ENCODE assay signal across 28 cellular contexts in the genomic region with DNA sequence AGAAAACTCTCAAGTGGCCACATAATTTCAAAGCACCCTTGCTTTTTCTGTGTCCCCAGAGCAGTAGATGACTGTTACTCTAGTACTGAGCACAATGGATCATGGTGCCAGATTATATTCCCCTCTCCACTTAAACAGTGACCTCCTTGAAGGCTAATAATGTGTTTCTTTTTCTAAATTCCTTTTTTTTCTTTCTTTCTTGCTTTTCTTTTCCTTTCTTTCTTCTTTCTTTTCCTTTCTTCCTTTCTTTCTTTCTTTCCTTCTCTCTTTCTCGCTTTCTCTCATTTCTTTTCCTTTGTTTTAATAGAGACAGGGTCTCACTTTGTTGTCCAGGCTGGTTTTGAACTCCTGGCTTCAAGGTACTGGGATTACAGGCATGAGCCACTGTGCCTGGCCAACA. TPM values are rescaled to one million over a fixed set of nuclear protein-coding genes. Genes with fewer than 3 reads are reported as not detected.
DNase-seq lines count a peak whose midpoint lies in the region; FAIRE-seq and TF ChIP-seq lines count a peak whose summit lies in the region.
"Had no signal": no experiment of that assay in that cellular context is flagged by ENCODE, and none has a peak within 500 bp of the region (broad histone marks: within the 10 kb centered on the region; RNA-seq: fewer than 3 reads in every experiment).

No MANE protein-coding gene starts in this region.

- no peak overlapping the region for H3K4me3 ChIP-seq in astrocyte (ENCODE audit: insufficient read depth, low read depth, low read length)
- H3K4me3 ChIP-seq: BLaER1, GM12878 had no signal

- no peak for DNase-seq in activated naive CD4-positive, alpha-beta T cell treated with anti-CD3 and anti-CD28 coated beads for 36 hours
- DNase-seq in astrocyte (ENCODE audit: low read depth) (no peak), T-helper 2 cell (no peak)
- DNase-seq in stimulated activated CD4-positive, alpha-beta T cell treated with anti-CD3 and anti-CD28 coated beads, Interleukin-2, amount 100 ng/mL, for 48 hours, result no peak
- DNase-seq: ACHN; BE2C; C1 segment of cervical spinal cord; CD4-positive, alpha-beta memory T cell; CD4-positive, CD25-positive, alpha-beta regulatory T cell; CD8-positive, alpha-beta memory T cell; COR-L47; DMS 273 treated with DMSO at 0.1 percent for 48 hours; DMS153; DMS53; DMS79; DND-41; EL; GDM1 had no signal

- H3K4me1 Mint-ChIP-seq in activated naive CD4-positive, alpha-beta T cell treated with anti-CD3 and anti-CD28 coated beads, Interleukin-2, amount 50 U/mL, for 24 hours, result no peaks in the 10 kb centered on the region
- no peaks in the 10 kb centered on the region for H3K4me1 Mint-ChIP-seq in activated naive CD4-positive, alpha-beta T cell treated with anti-CD3 and anti-CD28 coated beads for 36 hours (ENCODE audit: low read depth)
- H3K4me1 Mint-ChIP-seq in astrocyte (ENCODE audit: low read depth, unreplicated experiment), result peaks cover 5% of the 10 kb centered on the region
- H3K4me1 Mint-ChIP-seq: CD14-positive monocyte; CD4-positive, alpha-beta memory T cell; CD4-positive, CD25-positive, alpha-beta regulatory T cell; CD8-positive, alpha-beta memory T cell had no signal

- H3K9ac ChIP-seq in astrocyte (ENCODE audit: low read length), result no peak overlapping the region
- H3K9ac ChIP-seq: BLaER1 had no signal

- FAIRE-seq in astrocyte (lab: Jason Lieb, UNC), result no peak
- FAIRE-seq: A204.1, GM12878, GM12892, GM18507 had no signal

- no peaks in the 10 kb centered on the region for H3K36me3 ChIP-seq in astrocyte (ENCODE audit: insufficient read depth, low read length)
- H3K36me3 ChIP-seq: BE2C, BLaER1 had no signal

- H2AFZ ChIP-seq in astrocyte (ENCODE audit: low read depth, low read length), result no peak overlapping the region

- no peak for TF ChIP-seq CTCF in astrocyte (IDR thresholded peaks at IDR 0.05; ENCODE audit: insufficient read depth, low read depth, low read length)

- CTCF ChIA-PET in activated naive CD4-positive, alpha-beta T cell treated with anti-CD3 and anti-CD28 coated beads for 36 hours (lab: Charles Lee), result no interaction called here

- H3K27me3 ChIP-seq in astrocyte (ENCODE audit: insufficient read depth, low read length), result peaks cover 2% of the 10 kb centered on the region
- H3K27me3 ChIP-seq: BE2C, BLaER1 had no signal

- no peak overlapping the region for H3K4me2 ChIP-seq in astrocyte (ENCODE audit: low read length)
- H3K4me2 ChIP-seq: BLaER1 had no signal

- H4K20me1 ChIP-seq in astrocyte (ENCODE audit: insufficient read depth, low read length), result no peaks in the 10 kb centered on the region
- H4K20me1 ChIP-seq: BLaER1 had no signal

- peak overlapping the region; percentile 11 for H3K27ac Mint-ChIP-seq in activated naive CD4-positive, alpha-beta T cell treated with anti-CD3 and anti-CD28 coated beads, Interleukin-2, amount 50 U/mL, for 24 hours
- no peak overlapping the region for H3K27ac Mint-ChIP-seq in activated naive CD4-positive, alpha-beta T cell treated with anti-CD3 and anti-CD28 coated beads for 36 hours
- H3K27ac Mint-ChIP-seq in astrocyte (ENCODE audit: unreplicated experiment), result peak overlapping the region; percentile 37
- H3K27ac Mint-ChIP-seq: CD14-positive monocyte; CD4-positive, alpha-beta memory T cell; CD4-positive, CD25-positive, alpha-beta regulatory T cell; CD8-positive, alpha-beta memory T cell had no signal

- H3K36me3 Mint-ChIP-seq in activated naive CD4-positive, alpha-beta T cell treated with anti-CD3 and anti-CD28 coated beads, Interleukin-2, amount 50 U/mL, for 24 hours, result no peaks in the 10 kb centered on the region
- H3K36me3 Mint-ChIP-seq in activated naive CD4-positive, alpha-beta T cell treated with anti-CD3 and anti-CD28 coated beads for 36 hours (ENCODE audit: low read depth), result no peaks in the 10 kb centered on the region
- H3K36me3 Mint-ChIP-seq in astrocyte (ENCODE audit: low read depth, unreplicated experiment), result no peaks in the 10 kb centered on the region
- H3K36me3 Mint-ChIP-seq: CD14-positive monocyte; CD4-positive, alpha-beta memory T cell; CD4-positive, CD25-positive, alpha-beta regulatory T cell; CD8-positive, alpha-beta memory T cell had no signal

- intact Hi-C loops in activated naive CD4-positive, alpha-beta T cell treated with anti-CD3 and anti-CD28 coated beads for 36 hours (cut with micrococcal nuclease), result no loop called here

- H3K79me2 ChIP-seq in astrocyte (ENCODE audit: insufficient read depth, low read length), result no peaks in the 10 kb centered on the region

- no peak overlapping the region for H3K4me3 Mint-ChIP-seq in activated naive CD4-positive, alpha-beta T cell treated with anti-CD3 and anti-CD28 coated beads, Interleukin-2, amount 50 U/mL, for 24 hours
- H3K4me3 Mint-ChIP-seq in activated naive CD4-positive, alpha-beta T cell treated with anti-CD3 and anti-CD28 coated beads for 36 hours, result no peak overlapping the region
- no peak overlapping the region for H3K4me3 Mint-ChIP-seq in astrocyte (ENCODE audit: unreplicated experiment)
- H3K4me3 Mint-ChIP-seq: CD14-positive monocyte; CD4-positive, alpha-beta memory T cell; CD4-positive, CD25-positive, alpha-beta regulatory T cell; CD8-positive, alpha-beta memory T cell had no signal

- H3K9me3 Mint-ChIP-seq in activated naive CD4-positive, alpha-beta T cell treated with anti-CD3 and anti-CD28 coated beads, Interleukin-2, amount 50 U/mL, for 24 hours, result no peaks in the 10 kb centered on the region
- no peaks in the 10 kb centered on the region for H3K9me3 Mint-ChIP-seq in activated naive CD4-positive, alpha-beta T cell treated with anti-CD3 and anti-CD28 coated beads for 36 hours
- no peaks in the 10 kb centered on the region for H3K9me3 Mint-ChIP-seq in astrocyte (ENCODE audit: unreplicated experiment)
- H3K9me3 Mint-ChIP-seq: CD4-positive, CD25-positive, alpha-beta regulatory T cell; CD8-positive, alpha-beta memory T cell had no signal

- no peak overlapping the region for H3K27ac ChIP-seq in astrocyte (ENCODE audit: low read depth, low read length)
- H3K27ac ChIP-seq: 22Rv1, BLaER1 had no signal

- H3K9me3 ChIP-seq in astrocyte (ENCODE audit: insufficient read depth, low read depth, low read length), result no peaks in the 10 kb centered on the region
- H3K9me3 ChIP-seq: BE2C, BLaER1 had no signal

- H3K4me1 ChIP-seq in astrocyte (ENCODE audit: insufficient read depth, low read length), result no peaks in the 10 kb centered on the region
- H3K4me1 ChIP-seq: BE2C, BLaER1 had no signal

- peaks cover 4% of the 10 kb centered on the region for H3K27me3 Mint-ChIP-seq in activated naive CD4-positive, alpha-beta T cell treated with anti-CD3 and anti-CD28 coated beads, Interleukin-2, amount 50 U/mL, for 24 hours
- H3K27me3 Mint-ChIP-seq in activated naive CD4-positive, alpha-beta T cell treated with anti-CD3 and anti-CD28 coated beads for 36 hours (ENCODE audit: low read depth), result no peaks in the 10 kb centered on the region
- H3K27me3 Mint-ChIP-seq in astrocyte (ENCODE audit: low read depth, unreplicated experiment), result peaks cover 4% of the 10 kb centered on the region

RNA-seq across cellular contexts. Expression of a gene that starts 26.2 kb away (rescaled TPM):
- not detected for total RNA-seq in activated naive CD4-positive, alpha-beta T cell treated with anti-CD3 and anti-CD28 coated beads for 36 hours
- 9.5 and 12.4 TPM in 2 replicates for total RNA-seq in astrocyte
- total RNA-seq: CD4-positive, alpha-beta memory T cell; CD4-positive, CD25-positive, alpha-beta regulatory T cell; CD8-positive, alpha-beta memory T cell; Daoy; G401 had no signal
